In the genomic region with DNA sequence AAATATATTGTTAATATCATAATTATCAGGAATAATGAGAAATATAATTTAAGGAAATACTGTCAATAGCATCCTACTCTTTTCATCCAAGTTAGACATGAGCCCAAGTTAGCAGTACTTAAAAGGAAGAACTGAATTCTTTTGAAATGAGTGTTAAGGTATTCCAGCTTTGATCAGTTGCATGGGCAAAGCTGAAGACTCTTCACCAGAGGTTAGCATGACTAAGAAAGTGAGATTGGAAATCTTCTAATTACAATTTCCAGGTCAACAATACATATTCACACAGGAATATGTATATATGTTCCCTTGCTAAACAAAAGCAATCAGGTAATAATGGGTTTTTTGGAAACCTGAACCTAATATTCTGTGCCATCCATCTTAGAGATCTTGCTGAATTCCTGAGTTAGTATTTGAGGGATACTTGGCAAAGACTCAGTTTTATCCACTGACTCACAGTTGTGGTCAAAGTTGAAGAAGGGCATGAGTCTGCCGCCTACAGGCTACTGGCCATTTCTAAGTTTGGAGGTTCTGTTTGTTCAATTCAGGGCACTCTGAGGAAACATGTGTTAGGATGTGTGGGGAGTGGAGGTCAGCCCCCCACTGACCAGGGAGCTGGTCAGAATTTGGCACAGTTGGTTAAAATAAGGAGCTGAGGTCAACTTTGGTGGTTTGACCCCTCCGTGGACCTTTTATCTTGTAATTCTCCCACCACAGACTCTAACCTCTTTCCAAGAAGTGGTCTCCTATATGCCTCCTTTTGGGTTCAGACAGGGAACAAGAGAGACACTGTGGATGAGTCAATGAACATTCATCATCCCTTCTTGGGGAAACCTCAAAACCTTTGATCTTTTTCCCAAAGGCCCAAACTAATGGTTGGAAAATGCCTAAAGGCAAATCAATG, we compare ENCODE assay signal across 1 cellular context.
TF ChIP-seq lines count a peak whose summit lies in the region.

No MANE protein-coding gene starts in this region.

TF ChIP-seq in GM12878, 131 proteins besides CTCF, POLR2A, EP300 and RAD21:
- TF ChIP-seq, protein P1, sequence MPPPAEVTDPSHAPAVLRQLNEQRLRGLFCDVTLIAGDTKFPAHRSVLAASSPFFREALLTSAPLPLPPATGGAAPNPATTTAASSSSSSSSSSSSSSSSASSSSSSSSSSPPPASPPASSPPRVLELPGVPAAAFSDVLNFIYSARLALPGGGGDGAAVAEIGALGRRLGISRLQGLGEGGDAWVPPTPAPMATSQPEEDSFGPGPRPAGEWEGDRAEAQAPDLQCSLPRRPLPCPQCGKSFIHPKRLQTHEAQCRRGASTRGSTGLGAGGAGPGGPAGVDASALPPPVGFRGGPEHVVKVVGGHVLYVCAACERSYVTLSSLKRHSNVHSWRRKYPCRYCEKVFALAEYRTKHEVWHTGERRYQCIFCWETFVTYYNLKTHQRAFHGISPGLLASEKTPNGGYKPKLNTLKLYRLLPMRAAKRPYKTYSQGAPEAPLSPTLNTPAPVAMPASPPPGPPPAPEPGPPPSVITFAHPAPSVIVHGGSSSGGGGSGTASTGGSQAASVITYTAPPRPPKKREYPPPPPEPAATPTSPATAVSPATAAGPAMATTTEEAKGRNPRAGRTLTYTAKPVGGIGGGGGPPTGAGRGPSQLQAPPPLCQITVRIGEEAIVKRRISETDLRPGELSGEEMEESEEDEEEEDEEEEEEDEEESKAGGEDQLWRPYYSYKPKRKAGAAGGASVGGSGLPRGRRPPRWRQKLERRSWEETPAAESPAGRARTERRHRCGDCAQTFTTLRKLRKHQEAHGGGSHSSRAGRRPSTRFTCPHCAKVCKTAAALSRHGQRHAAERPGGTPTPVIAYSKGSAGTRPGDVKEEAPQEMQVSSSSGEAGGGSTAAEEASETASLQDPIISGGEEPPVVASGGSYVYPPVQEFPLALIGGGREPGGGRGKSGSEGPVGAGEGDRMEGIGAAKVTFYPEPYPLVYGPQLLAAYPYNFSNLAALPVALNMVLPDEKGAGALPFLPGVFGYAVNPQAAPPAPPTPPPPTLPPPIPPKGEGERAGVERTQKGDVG (CRISPR knock-in tag; IDR thresholded peaks at IDR 0.05), result no peak
- TF ChIP-seq DPF2 (IDR thresholded peaks at IDR 0.05), result no peak
- no peak for TF ChIP-seq TAF1 (IDR thresholded peaks at IDR 0.05; ENCODE audit: borderline replicate concordance, low read depth, low read length)
- TF ChIP-seq NFXL1 (IDR thresholded peaks at IDR 0.05; ENCODE audit: borderline replicate concordance), result no peak
- TF ChIP-seq NR2F1 (conservative IDR thresholded peaks at IDR 0.05), result 0 out of 2 replicates have a peak, but pooled peaks have one; percentile 13
